ENCODE assay signal across 1 cellular context in the genomic region with DNA sequence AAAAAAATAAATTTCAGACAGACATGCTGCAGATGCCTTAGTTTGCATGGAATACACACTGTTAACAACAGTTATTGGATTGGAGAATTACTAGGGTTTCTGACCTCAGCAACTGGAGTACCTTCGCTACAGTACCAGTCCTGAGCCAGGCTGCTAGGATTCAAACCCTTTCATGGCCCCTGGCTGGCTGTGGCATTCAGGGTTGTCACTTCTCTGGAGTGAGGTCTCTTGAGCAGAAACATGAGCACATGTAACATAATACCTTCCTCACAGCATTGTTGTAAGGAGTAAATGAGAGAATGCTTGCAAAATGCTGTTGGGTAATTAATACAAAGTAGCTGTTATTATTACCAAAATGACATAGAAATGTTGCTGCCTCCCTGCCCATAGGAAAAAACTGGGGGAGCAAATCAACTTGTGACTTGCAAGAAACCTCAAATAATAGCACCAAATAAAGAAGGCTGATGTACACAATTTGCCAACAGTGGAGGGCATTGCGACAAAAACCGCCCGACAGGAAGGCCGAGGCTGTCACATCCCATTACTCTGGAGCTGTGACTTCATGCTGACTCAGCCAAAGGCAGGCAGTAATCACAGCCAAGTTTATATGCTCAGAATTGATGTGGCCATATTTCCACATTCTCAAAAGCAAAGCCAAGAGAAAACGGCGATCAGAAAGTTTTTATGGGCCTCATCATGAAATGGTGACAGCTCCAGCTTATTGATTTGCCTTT.
A peak's percentile ranks its signal among the peaks of the same experiment; 100 is the strongest.
TF ChIP-seq lines count a peak whose summit lies in the region.

No MANE protein-coding gene starts in this region.

TF ChIP-seq in SK-N-SH, 30 proteins besides CTCF, POLR2A, EP300 and RAD21 (continued from another document):
- TF ChIP-seq ZBTB33 (IDR thresholded peaks at IDR 0.05; ENCODE audit: borderline replicate concordance, low read depth) (peak; percentile 68; the same call in 1 of the 2 replicates), POLR2AphosphoS5 (IDR thresholded peaks at IDR 0.05; ENCODE audit: low read depth, low read length) (peak; percentile 69; the same call in 1 of the 2 replicates), FOSL2 (IDR thresholded peaks at IDR 0.05; ENCODE audit: borderline replicate concordance, low read depth) (peak; percentile 98), RXRA (IDR thresholded peaks at IDR 0.05; ENCODE audit: borderline replicate concordance, low read depth) (peak; percentile 58; the same call in 1 of the 2 replicates)
TF ChIP-seq in SK-N-SH: peak in this region for 11.
